ENCODE assay signal across 17 cellular contexts in the genomic region with DNA sequence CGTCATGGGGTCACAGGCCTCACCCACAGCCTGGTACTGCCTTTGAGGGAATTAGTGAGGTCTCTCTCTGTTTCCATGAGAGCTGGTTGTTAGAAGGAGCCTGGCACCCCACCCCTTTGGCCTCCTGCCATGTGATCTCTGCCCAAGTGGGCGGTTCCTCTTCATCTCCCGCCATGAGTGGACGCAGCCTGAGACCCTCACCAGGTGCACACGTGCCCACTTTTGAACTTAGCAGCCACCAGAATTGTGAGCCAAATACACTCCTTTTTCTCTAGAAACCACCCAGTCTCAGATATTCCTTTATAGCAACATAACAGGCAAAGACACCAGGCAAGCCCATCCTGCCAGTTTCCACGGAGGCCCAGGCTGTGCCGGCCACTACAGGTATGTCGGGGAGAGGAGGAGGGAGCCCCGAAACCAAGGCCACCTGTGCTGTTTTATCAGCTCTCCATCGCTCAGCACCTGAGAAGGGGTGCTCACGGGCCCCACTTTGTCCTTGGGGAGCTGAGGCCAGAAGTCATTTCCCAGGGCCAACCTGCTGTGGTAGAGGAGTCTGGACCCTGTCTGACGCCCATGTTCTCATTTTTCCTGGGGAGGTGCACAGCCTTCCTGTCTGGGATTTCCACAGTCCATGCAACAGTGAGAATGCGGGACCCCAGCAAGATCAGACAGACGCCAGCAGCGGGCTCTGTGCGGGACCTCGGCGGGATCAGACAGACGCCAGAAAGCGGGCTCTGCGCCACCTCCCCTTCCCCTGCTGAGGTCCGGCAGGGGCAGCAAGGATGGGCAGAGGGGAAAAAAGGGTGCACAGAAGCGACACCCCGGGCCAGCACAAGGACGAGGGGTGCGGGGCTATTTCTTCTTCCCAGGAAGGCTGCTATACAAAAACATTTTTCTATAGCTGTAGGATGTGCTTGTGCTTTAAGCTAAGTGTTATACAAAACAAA.
DNase-seq lines count a peak whose midpoint lies in the region; ATAC-seq lines count a peak whose summit lies in the region.
"Had no signal": no experiment of that assay in that cellular context is flagged by ENCODE, and none has a peak within 500 bp of the region (broad histone marks: within the 10 kb centered on the region; RNA-seq: fewer than 3 reads in every experiment).

No MANE protein-coding gene starts in this region.

- POLR2A ChIA-PET in CD4-positive, alpha-beta memory T cell (lab: Charles Lee; ENCODE audit: partially characterized antibody): interaction anchor here (1.4 kb wide), 1 partner anchor 49 kb away, joined by 7 read pairs; no protein-coding TSS in a partner anchor

- H3K36me3 Mint-ChIP-seq in CD4-positive, CD25-positive, alpha-beta regulatory T cell: peaks cover 29% of the 10 kb centered on the region
- H3K36me3 Mint-ChIP-seq in CD4-positive, alpha-beta memory T cell: peaks cover 23 to 41% of the 10 kb centered on the region in 2 donors
- H3K36me3 Mint-ChIP-seq in activated naive CD8-positive, alpha-beta T cell: peaks cover 6% of the 10 kb centered on the region
- H3K36me3 Mint-ChIP-seq in naive B cell: peaks cover 0 to 9% of the 10 kb centered on the region in 2 donors

- ATAC-seq in CD4-positive, CD25-positive, alpha-beta regulatory T cell (ENCODE audit: low read depth in 2 of 2): no peak
- no peak for ATAC-seq in naive B cell (ENCODE audit: low read depth in 2 of 2)
- no peak for ATAC-seq in HG02588 (IDR thresholded peaks at IDR 0.05; ENCODE audit: unreplicated experiment)

- H3K27ac Mint-ChIP-seq in CD4-positive, CD25-positive, alpha-beta regulatory T cell: peak overlapping the region; percentile 7 to 72 (median 65)
- peak overlapping the region in 6 of 7 donors; percentile 62 to 81 (median 73) for H3K27ac Mint-ChIP-seq in CD4-positive, alpha-beta memory T cell
- H3K27ac Mint-ChIP-seq in activated naive CD8-positive, alpha-beta T cell: peak overlapping the region; percentile 89
- peak overlapping the region; percentile 63 to 82 (median 71) for H3K27ac Mint-ChIP-seq in naive B cell
- H3K27ac Mint-ChIP-seq: activated CD4-positive, alpha-beta T cell treated with anti-CD3 and anti-CD28 coated beads, Interleukin-2, amount 10 ng/mL, durations not matched to agents 24 days and 14 days; progenitor cell of endocrine pancreas had no signal

- no peaks in the 10 kb centered on the region for H3K27me3 ChIP-seq in CD4-positive, CD25-positive, alpha-beta regulatory T cell (ENCODE audit: control insufficient read depth, insufficient read depth, low read length)
- no peaks in the 10 kb centered on the region for H3K27me3 ChIP-seq in CD4-positive, alpha-beta memory T cell (ENCODE audit: insufficient read depth, low read length)
- H3K27me3 ChIP-seq: transverse colon had no signal

- H3K9me3 ChIP-seq in CD4-positive, CD25-positive, alpha-beta regulatory T cell (ENCODE audit: control insufficient read depth in 2 of 2, low read length in 2 of 2): no peaks in the 10 kb centered on the region
- H3K9me3 ChIP-seq in CD4-positive, alpha-beta memory T cell (ENCODE audit: control insufficient read depth in 1 of 2, low read length in 2 of 2): no peaks in the 10 kb centered on the region
- H3K9me3 ChIP-seq: transverse colon had no signal

- H3K27ac ChIP-seq in CD4-positive, CD25-positive, alpha-beta regulatory T cell (ENCODE audit: insufficient read depth, low read length, poor library complexity, severe bottlenecking): no peak overlapping the region
- peak overlapping the region; percentile 22 for H3K27ac ChIP-seq in CD4-positive, alpha-beta memory T cell (ENCODE audit: low read depth, low read length)
- H3K27ac ChIP-seq: transverse colon had no signal

- H3K4me1 Mint-ChIP-seq in CD4-positive, CD25-positive, alpha-beta regulatory T cell: peaks cover 0 to 19% (median 4%) of the 10 kb centered on the region in 4 donors
- H3K4me1 Mint-ChIP-seq in CD4-positive, alpha-beta memory T cell: peaks cover 8 to 41% (median 12%) of the 10 kb centered on the region in 4 donors
- peaks cover 18% of the 10 kb centered on the region for H3K4me1 Mint-ChIP-seq in activated naive CD8-positive, alpha-beta T cell (ENCODE audit: low read depth)
- peaks cover 6 to 18% (median 18%) of the 10 kb centered on the region in 3 donors for H3K4me1 Mint-ChIP-seq in naive B cell

- no peaks in the 10 kb centered on the region for H3K9me3 Mint-ChIP-seq in CD4-positive, CD25-positive, alpha-beta regulatory T cell
- peaks cover 0 to 2% (median 0%) of the 10 kb centered on the region in 8 donors for H3K9me3 Mint-ChIP-seq in CD4-positive, alpha-beta memory T cell
- H3K9me3 Mint-ChIP-seq in activated naive CD8-positive, alpha-beta T cell (ENCODE audit: low read depth): no peaks in the 10 kb centered on the region
- no peaks in the 10 kb centered on the region for H3K9me3 Mint-ChIP-seq in naive B cell

- H3K27me3 Mint-ChIP-seq in CD4-positive, CD25-positive, alpha-beta regulatory T cell: no peaks in the 10 kb centered on the region
- no peaks in the 10 kb centered on the region for H3K27me3 Mint-ChIP-seq in CD4-positive, alpha-beta memory T cell
- no peaks in the 10 kb centered on the region for H3K27me3 Mint-ChIP-seq in activated naive CD8-positive, alpha-beta T cell
- H3K27me3 Mint-ChIP-seq in naive B cell: no peaks in the 10 kb centered on the region
- H3K27me3 Mint-ChIP-seq: activated CD4-positive, alpha-beta T cell treated with anti-CD3 and anti-CD28 coated beads, Interleukin-2, amount 10 ng/mL, durations not matched to agents 24 days and 14 days; progenitor cell of endocrine pancreas had no signal

- H3K4me3 Mint-ChIP-seq in CD4-positive, CD25-positive, alpha-beta regulatory T cell: no peak overlapping the region
- peak overlapping the region in 1 of 8 donors; percentile 49 for H3K4me3 Mint-ChIP-seq in CD4-positive, alpha-beta memory T cell
- H3K4me3 Mint-ChIP-seq in activated naive CD8-positive, alpha-beta T cell: no peak overlapping the region
- peak overlapping the region in 2 of 8 donors; percentile 15 to 55 for H3K4me3 Mint-ChIP-seq in naive B cell
- H3K4me3 Mint-ChIP-seq: activated CD4-positive, alpha-beta T cell treated with anti-CD3 and anti-CD28 coated beads, Interleukin-2, amount 10 ng/mL, durations not matched to agents 24 days and 14 days had no signal

- no peak for DNase-seq in CD4-positive, CD25-positive, alpha-beta regulatory T cell
- DNase-seq in CD4-positive, alpha-beta memory T cell: peak in 1 of 5 donors; percentile 9
- DNase-seq in naive B cell (no peak), NCI-H2196 (lab: John Stamatoyannopoulos, UW; ENCODE audit: unreplicated experiment) (no peak), NCI-H2081 (lab: John Stamatoyannopoulos, UW) (no peak)
- DNase-seq: activated CD8-positive, alpha-beta memory T cell treated with anti-CD3 and anti-CD28 coated beads, Interleukin-2, amount 50 U/mL, for 48 hours; Caco-2; effector memory CD4-positive, alpha-beta T cell; glutamatergic neuron; Karpas-422; NCI-H2081 treated with DMSO at 0.1 percent for 48 hours; stimulated activated naive CD8-positive, alpha-beta T cell treated with anti-CD3 and anti-CD28 coated beads, Interleukin-15, Interleukin-2, amounts not matched to agents 100 U/mL and 50 U/mL, for 24 hours; transverse colon had no signal

- H3K4me1 ChIP-seq in CD4-positive, CD25-positive, alpha-beta regulatory T cell (ENCODE audit: control insufficient read depth, insufficient read depth, low read length, poor library complexity, severe bottlenecking): peaks cover 3% of the 10 kb centered on the region
- no peaks in the 10 kb centered on the region for H3K4me1 ChIP-seq in CD4-positive, alpha-beta memory T cell (ENCODE audit: insufficient read depth, low read length)
- H3K4me1 ChIP-seq: Caco-2, transverse colon had no signal

- H3K4me3 ChIP-seq in CD4-positive, CD25-positive, alpha-beta regulatory T cell (ENCODE audit: low read depth, low read length): no peak overlapping the region
- H3K4me3 ChIP-seq in CD4-positive, alpha-beta memory T cell (ENCODE audit: low read length in 2 of 2): no peak overlapping the region
- H3K4me3 ChIP-seq: transverse colon had no signal

- CTCF ChIA-PET in CD4-positive, alpha-beta memory T cell (lab: Charles Lee; ENCODE audit: partially characterized antibody): no interaction called here

- intact Hi-C loops in CD4-positive, alpha-beta memory T cell (cut with micrococcal nuclease): no loop called here

- peaks cover 70% of the 10 kb centered on the region for H3K36me3 ChIP-seq in CD4-positive, CD25-positive, alpha-beta regulatory T cell (ENCODE audit: control insufficient read depth, insufficient read depth, low read length)
- H3K36me3 ChIP-seq in CD4-positive, alpha-beta memory T cell (ENCODE audit: insufficient read depth, low read length): peaks cover 42% of the 10 kb centered on the region
- H3K36me3 ChIP-seq: transverse colon had no signal
